17 cellular contexts compared by ENCODE assay signal in the genomic region with DNA sequence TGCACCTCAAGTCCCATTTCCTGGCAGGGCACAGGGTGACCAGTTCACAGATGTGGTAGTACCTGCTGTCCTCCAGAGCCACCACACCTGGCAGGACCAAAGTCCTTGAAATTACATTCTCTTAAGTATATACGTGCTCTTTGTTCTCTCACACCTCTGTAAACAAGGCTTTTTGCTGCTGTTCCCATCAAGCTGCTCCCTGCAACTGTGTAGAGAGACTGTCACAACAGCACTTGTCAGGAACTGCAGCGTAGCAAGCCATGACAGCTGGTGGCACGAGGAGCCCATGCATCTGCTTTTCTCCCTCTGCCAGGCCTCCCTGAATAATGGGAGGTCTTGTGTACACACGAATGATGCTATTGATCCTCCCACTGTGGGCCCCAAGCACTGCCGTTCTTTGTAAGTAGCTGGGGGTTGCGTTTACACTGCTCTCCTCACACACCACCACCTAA.
DNase-seq lines count a peak whose midpoint lies in the region; ATAC-seq and TF ChIP-seq lines count a peak whose summit lies in the region.
"Had no signal": no experiment of that assay in that cellular context is flagged by ENCODE, and none has a peak within 500 bp of the region (broad histone marks: within the 10 kb centered on the region; RNA-seq: fewer than 3 reads in every experiment).

No MANE protein-coding gene starts in this region.

- peaks cover 23% of the 10 kb centered on the region for H3K4me1 ChIP-seq in mucosa of descending colon (ENCODE audit: low read depth)
- H3K4me1 ChIP-seq: breast epithelium, foreskin keratinocyte, sigmoid colon, stomach had no signal

- ATAC-seq in mucosa of descending colon: peak; percentile 93
- no peak for ATAC-seq in HG02840 (IDR thresholded peaks at IDR 0.05; ENCODE audit: low FRiP score, unreplicated experiment)
- ATAC-seq: effector memory CD8-positive, alpha-beta T cell; foreskin keratinocyte had no signal

- CTCF ChIA-PET in HEK293T (lab: Yijun Ruan, JAX): no interaction called here

- H3K36me3 ChIP-seq in mucosa of descending colon (ENCODE audit: low read depth) (no peaks in the 10 kb centered on the region), brain microvascular endothelial cell (replicated peaks) (no peaks in the 10 kb centered on the region)
- H3K36me3 ChIP-seq: breast epithelium, sigmoid colon, stomach had no signal

- TF ChIP-seq CTCF in mucosa of descending colon (IDR thresholded peaks at IDR 0.05) (no peak), brain microvascular endothelial cell (IDR thresholded peaks at IDR 0.05; ENCODE audit: low read depth, low read length, missing control alignments) (no peak)

- no peaks in the 10 kb centered on the region for H3K9me3 ChIP-seq in mucosa of descending colon
- H3K9me3 ChIP-seq: breast epithelium, sigmoid colon, stomach had no signal

- DNase-seq in DMS53 (lab: John Stamatoyannopoulos, UW) (peak; percentile 98), NCI-H146 treated with DMSO at 0.1 percent for 48 hours (lab: John Stamatoyannopoulos, UW; ENCODE audit: unreplicated experiment) (peak; percentile 88), NCI-H774 (lab: John Stamatoyannopoulos, UW) (peak; percentile 69), mucosa of descending colon (peak; percentile 68 to 77 (median 74)), HEK293T (ENCODE audit: extremely low spot score) (no peak), HT-29 (ENCODE audit: low spot score) (no peak), brain microvascular endothelial cell (no peak)
- DNase-seq: activated CD4-positive, alpha-beta memory T cell treated with anti-CD3 and anti-CD28 coated beads for 36 hours; activated gamma-delta T cell; effector memory CD8-positive, alpha-beta T cell; foreskin keratinocyte; H7; sigmoid colon; stomach; T-helper 2 cell had no signal

- in situ Hi-C loops in brain microvascular endothelial cell (cut with HindIII; ENCODE audit: low pct_ligation_motif_present, low sequenced_read_pairs): no loop called here

- no peaks in the 10 kb centered on the region for H3K27me3 ChIP-seq in brain microvascular endothelial cell (replicated peaks)
- H3K27me3 ChIP-seq: breast epithelium, foreskin keratinocyte, sigmoid colon, stomach had no signal

- intact Hi-C loops in mucosa of descending colon (cut with DNase I, micrococcal nuclease): no loop called here

- no peak overlapping the region for H3K27ac ChIP-seq in brain microvascular endothelial cell
- H3K27ac ChIP-seq: breast epithelium, foreskin keratinocyte, sigmoid colon, stomach had no signal

- POLR2A ChIA-PET in HEK293T (lab: Yijun Ruan, JAX): no interaction called here

- H3K4me3 ChIP-seq in mucosa of descending colon (no peak overlapping the region), brain microvascular endothelial cell (ENCODE audit: low read depth, low read length) (no peak overlapping the region)
- H3K4me3 ChIP-seq: breast epithelium, sigmoid colon, stomach had no signal

TF ChIP-seq in HEK293T, 16 proteins besides CTCF, POLR2A, EP300 and RAD21:
- TF ChIP-seq, protein P1, sequence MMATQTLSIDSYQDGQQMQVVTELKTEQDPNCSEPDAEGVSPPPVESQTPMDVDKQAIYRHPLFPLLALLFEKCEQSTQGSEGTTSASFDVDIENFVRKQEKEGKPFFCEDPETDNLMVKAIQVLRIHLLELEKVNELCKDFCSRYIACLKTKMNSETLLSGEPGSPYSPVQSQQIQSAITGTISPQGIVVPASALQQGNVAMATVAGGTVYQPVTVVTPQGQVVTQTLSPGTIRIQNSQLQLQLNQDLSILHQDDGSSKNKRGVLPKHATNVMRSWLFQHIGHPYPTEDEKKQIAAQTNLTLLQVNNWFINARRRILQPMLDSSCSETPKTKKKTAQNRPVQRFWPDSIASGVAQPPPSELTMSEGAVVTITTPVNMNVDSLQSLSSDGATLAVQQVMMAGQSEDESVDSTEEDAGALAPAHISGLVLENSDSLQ (IDR thresholded peaks at IDR 0.05): no peak
- no peak for TF ChIP-seq TARDBP (IDR thresholded peaks at IDR 0.05)
- TF ChIP-seq BHLHE40 (IDR thresholded peaks at IDR 0.05; ENCODE audit: borderline replicate concordance): no peak
- no peak for TF ChIP-seq L3MBTL2 (conservative IDR thresholded peaks at IDR 0.05)
- no peak for TF ChIP-seq SUZ12 (IDR thresholded peaks at IDR 0.05)
- TF ChIP-seq ARNT (IDR thresholded peaks at IDR 0.05): no peak
- TF ChIP-seq CTBP1 (IDR thresholded peaks at IDR 0.05; ENCODE audit: borderline replicate concordance): no peak
- no peak for TF ChIP-seq FOXA1 (IDR thresholded peaks at IDR 0.05)
- no peak for TF ChIP-seq ELF4 (IDR thresholded peaks at IDR 0.05)
- no peak for TF ChIP-seq FOXM1 (IDR thresholded peaks at IDR 0.05; ENCODE audit: borderline replicate concordance)

Comparison
In these comparisons a context has a peak if more than half of its experiments do, and no peak if none do; other contexts are left out.
1. DNase-seq: peak in DMS53 (single experiment), NCI-H146 treated with DMSO at 0.1 percent for 48 hours (single experiment), NCI-H774 (single experiment) and mucosa of descending colon (3 of 3); none in HEK293T (single experiment), HT-29 (single experiment) and brain microvascular endothelial cell (single experiment).